8 cellular contexts compared by ENCODE assay signal in the genomic region with DNA sequence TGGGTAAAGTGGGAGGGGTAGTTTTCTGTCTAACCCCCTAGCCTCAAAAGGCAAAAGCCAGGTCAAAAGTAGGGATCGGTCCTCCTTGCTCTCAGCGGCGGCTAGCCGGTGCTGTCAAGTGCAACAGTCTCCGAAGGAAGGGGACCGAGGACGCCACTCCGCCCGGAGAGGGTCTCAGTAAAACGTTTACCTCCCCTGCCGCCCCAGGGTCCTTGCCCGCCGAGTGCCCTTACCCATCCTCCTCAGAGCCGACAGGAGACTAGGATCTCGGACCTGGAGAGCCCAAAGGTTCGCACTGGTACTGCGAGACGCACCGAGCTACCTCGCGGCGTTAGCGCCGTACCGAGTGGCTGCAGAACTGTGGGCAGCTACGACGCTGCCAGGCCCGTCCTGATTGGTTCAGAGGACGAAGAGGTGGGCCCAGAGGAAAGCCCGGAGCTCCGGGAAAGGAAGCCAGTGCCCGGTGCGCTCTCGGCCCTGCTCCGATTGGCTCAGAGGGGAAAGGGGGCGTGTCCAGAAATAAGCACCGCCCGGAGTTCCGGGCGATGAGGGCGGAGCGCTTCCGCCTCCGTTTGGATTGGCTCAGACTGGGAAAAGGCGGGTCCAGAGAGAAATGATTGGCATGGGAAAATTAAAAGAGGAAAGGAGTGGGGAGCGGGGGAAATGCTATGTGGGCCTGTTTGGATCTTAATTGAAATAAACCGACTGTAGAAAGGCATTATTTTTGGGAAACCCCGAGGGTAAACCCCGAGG. TPM values are rescaled to one million over a fixed set of nuclear protein-coding genes. Genes with fewer than 3 reads are reported as not detected.
A peak's percentile ranks its signal among the peaks of the same experiment; 100 is the strongest.
DNase-seq lines count a peak whose midpoint lies in the region; ATAC-seq and TF ChIP-seq lines count a peak whose summit lies in the region.
"Not testable (repeated sequence)": the region's sequence is repeated elsewhere in the genome, so short reads cannot be mapped to it uniquely, and the experiment has no call there.

A gene with protein sequence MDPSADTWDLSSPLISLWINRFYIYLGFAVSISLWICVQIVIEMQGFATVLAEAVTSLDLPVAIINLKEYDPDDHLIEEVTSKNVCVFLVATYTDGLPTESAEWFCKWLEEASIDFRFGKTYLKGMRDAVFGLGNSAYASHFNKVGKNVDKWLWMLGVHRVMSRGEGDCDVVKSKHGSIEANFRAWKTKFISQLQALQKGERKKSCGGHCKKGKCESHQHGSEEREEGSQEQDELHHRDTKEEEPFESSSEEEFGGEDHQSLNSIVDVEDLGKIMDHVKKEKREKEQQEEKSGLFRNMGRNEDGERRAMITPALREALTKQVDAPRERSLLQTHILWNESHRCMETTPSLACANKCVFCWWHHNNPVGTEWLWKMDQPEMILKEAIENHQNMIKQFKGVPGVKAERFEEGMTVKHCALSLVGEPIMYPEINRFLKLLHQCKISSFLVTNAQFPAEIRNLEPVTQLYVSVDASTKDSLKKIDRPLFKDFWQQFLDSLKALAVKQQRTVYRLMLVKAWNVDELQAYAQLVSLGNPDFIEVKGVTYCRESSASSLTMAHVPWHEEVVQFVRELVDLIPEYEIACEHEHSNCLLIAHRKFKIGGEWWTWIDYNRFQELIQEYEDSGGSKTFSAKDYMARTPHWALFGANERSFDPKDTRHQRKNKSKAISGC (minus strand): TSS at position 362 of the 753 bp plus-strand sequence. CDS start 125 bp downstream, at position 237.

- H3K4me3 Mint-ChIP-seq in type B pancreatic cell, result peak within 1 kb of the TSS; percentile 96

- WGBS in heart right ventricle, 2 donors, result 0% methylated on average over 45 to 49 of the region's 49 CpGs

- peaks cover 0 to 23% (median 16%) of the 10 kb centered on the region in 9 donors for H3K36me3 ChIP-seq in heart right ventricle

- H3K27me3 ChIP-seq in heart right ventricle, result not testable (repeated sequence)

- DNase-seq in NCI-H146 treated with DMSO at 0.1 percent for 48 hours (lab: John Stamatoyannopoulos, UW; ENCODE audit: unreplicated experiment) (peak; percentile 95), T-helper 1 cell (peak; percentile 93 to 99 (median 95)), amniotic stem cell (lab: John Stamatoyannopoulos, UW) (peak; percentile 92), heart right ventricle (peak; percentile 97), pons (ENCODE audit: low spot score) (peak; percentile 98), type B pancreatic cell (ENCODE audit: extremely low spot score, unreplicated experiment) (peak; percentile 96)

- H3K27ac ChIP-seq in heart right ventricle, result peak within 1 kb of the TSS; percentile 36 to 99 (median 96)

- H3K4me3 ChIP-seq in heart right ventricle, result peak within 1 kb of the TSS; percentile 64 to 92 (median 80)

- ATAC-seq in HG02884 (IDR thresholded peaks at IDR 0.05; ENCODE audit: unreplicated experiment) (peak; percentile 89), heart right ventricle (peak; percentile 91 to 96 (median 94))

- intact Hi-C loops in heart right ventricle (cut with DNase I), result loop anchor here in 7 of 10 donors (5.0 to 10.0 kb wide), 3 partner anchors 84 to 97 kb away; partner anchors contain the start of gene POM121 (in 1 of the 7)

- peaks cover 8 to 44% (median 28%) of the 10 kb centered on the region in 9 donors for H3K4me1 ChIP-seq in heart right ventricle

- peaks cover 15% of the 10 kb centered on the region for H3K4me1 Mint-ChIP-seq in type B pancreatic cell (ENCODE audit: unreplicated experiment)

- TF ChIP-seq CTCF in heart right ventricle (IDR thresholded peaks at IDR 0.05); type B pancreatic cell (conservative IDR thresholded peaks at IDR 0.05): not testable (repeated sequence)

- H3K27ac Mint-ChIP-seq in type B pancreatic cell, result peak within 1 kb of the TSS; percentile 98

- H3K36me3 Mint-ChIP-seq in type B pancreatic cell, result peaks cover 10% of the 10 kb centered on the region

- H3K27me3 Mint-ChIP-seq in type B pancreatic cell, result not testable (repeated sequence)

- TF ChIP-seq POLR2A in GM15510 (IDR thresholded peaks at IDR 0.05; ENCODE audit: borderline replicate concordance, extremely low read depth, insufficient read length), result peak; percentile 87

- not testable (repeated sequence) for H3K9me3 Mint-ChIP-seq in type B pancreatic cell

- H3K9me3 ChIP-seq in heart right ventricle, result not testable (repeated sequence)

RNA-seq across cellular contexts. Expression of the gene that starts here (rescaled TPM):
- total RNA-seq in heart right ventricle (1 to 10 TPM; 1.1 to 4.7 (median 1.9) TPM), type B pancreatic cell (ENCODE audit: low replicate concordance) (2.2 and 3.1 TPM in 2 replicates)
- polyA plus RNA-seq in heart right ventricle, result 1 to 10 TPM in 1 of 2 donors, under 1 TPM in 1; 0.90 to 1.5 TPM

Comparison
In these comparisons a context has a peak if more than half of its experiments do, and no peak if none do; other contexts are left out.
1. Peak in every context shown above with its lines: DNase-seq, ATAC-seq, H3K4me3 ChIP-seq and H3K27ac ChIP-seq.